2 cellular contexts compared by ENCODE assay signal in genomic region chr3:43214616-43215015, GRCh38.
TF ChIP-seq lines count a peak whose summit lies in the region.

No MANE protein-coding gene starts in this region.

TF ChIP-seq in IMR-90, 13 proteins besides CTCF, POLR2A, EP300 and RAD21:
- no peak for TF ChIP-seq RFX5 (IDR thresholded peaks at IDR 0.05; ENCODE audit: low read depth, low read length)
- TF ChIP-seq MAFK (IDR thresholded peaks at IDR 0.05; ENCODE audit: low read depth, low read length) = no peak
- no peak for TF ChIP-seq USF2 (IDR thresholded peaks at IDR 0.05; ENCODE audit: low read depth, low read length)
- TF ChIP-seq NFE2L2 (IDR thresholded peaks at IDR 0.05; ENCODE audit: low read depth, low read length) = no peak
- no peak for TF ChIP-seq SMC3 (IDR thresholded peaks at IDR 0.05; ENCODE audit: low read depth, low read length)
- TF ChIP-seq CHD1 (IDR thresholded peaks at IDR 0.05; ENCODE audit: low read depth, low read length) = no peak

TF ChIP-seq in GM12891, 5 proteins besides CTCF, POLR2A, EP300 and RAD21:
- TF ChIP-seq SPI1 (IDR thresholded peaks at IDR 0.05; ENCODE audit: low read depth, low read length) = no peak
TF ChIP-seq in GM12891: peak in this region for 0.
